Comparison of ENCODE assay signal across 8 cellular contexts in the genomic region with DNA sequence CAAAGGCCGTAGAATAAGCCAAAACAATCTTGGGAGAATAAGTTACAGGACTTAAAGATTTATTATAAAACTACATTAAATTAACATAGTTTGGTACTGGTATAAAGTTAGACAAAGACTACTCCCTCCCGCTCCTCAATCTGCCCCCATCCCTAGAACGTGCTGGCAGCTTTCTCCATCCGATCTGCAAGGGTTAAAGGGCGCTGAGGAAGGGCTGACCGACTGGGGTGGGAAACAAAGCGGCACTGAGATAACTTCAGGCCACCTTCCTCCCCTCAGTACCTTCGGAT. TPM values are rescaled to one million over a fixed set of nuclear protein-coding genes. Genes with fewer than 3 reads are reported as not detected.
DNase-seq lines count a peak whose midpoint lies in the region; ATAC-seq and TF ChIP-seq lines count a peak whose summit lies in the region.

No MANE protein-coding gene starts in this region.

- TF ChIP-seq CTCF in adrenal gland (IDR thresholded peaks at IDR 0.05) = no peak
- TF ChIP-seq CTCF in vagina (IDR thresholded peaks at IDR 0.05) = no peak

- 0 to 1% (median 0%) methylated on average over 5 to 8 of the region's 8 CpGs for whole genome bisulfite sequencing in adrenal gland, 4 donors

- DNase-seq in SIG-M5 treated with dmso at 0.1 percent for 504 hours (lab: John Stamatoyannopoulos, UW; ENCODE audit: unreplicated experiment) = peak; percentile 67
- DNase-seq in SIG-M5 (lab: John Stamatoyannopoulos, UW) = no peak
- DNase-seq in adrenal gland = no peak
- no peak for DNase-seq in vagina (ENCODE audit: extremely low spot score in 2 of 2)
- DNase-seq in stimulated activated naive CD4-positive, alpha-beta T cell (lab: John Stamatoyannopoulos, UW) = no peak
- DNase-seq in stimulated activated CD4-positive, alpha-beta T cell treated with anti-CD3 and anti-CD28 coated beads, Interleukin-12 subunit alpha, Interleukin-12 subunit beta, amount 100 ng/mL, for 4 hours = no peak

- ATAC-seq in HG03139 (IDR thresholded peaks at IDR 0.05; ENCODE audit: unreplicated experiment) = peak; percentile 11

- H3K4me3 ChIP-seq in adrenal gland = peak overlapping the region; percentile 47 to 90 (median 81)
- H3K4me3 ChIP-seq in vagina = peak overlapping the region; percentile 75 to 77

- H3K36me3 ChIP-seq in adrenal gland (replicated peaks in 1 of 2) (no peaks in the 10 kb centered on the region), vagina (peaks cover 0 to 5% of the 10 kb centered on the region in 2 donors)

- H3K27ac ChIP-seq in adrenal gland (peak overlapping the region; percentile 93 to 98 (median 97)), layer of hippocampus (ENCODE audit: low read depth, low read length) (peak overlapping the region; percentile 99), vagina (peak overlapping the region; percentile 90)

- intact Hi-C loops in adrenal gland (cut with DNase I) (no loop called here), vagina (cut with DNase I) (no loop called here)

- H3K27me3 ChIP-seq in adrenal gland (no peaks in the 10 kb centered on the region), layer of hippocampus (ENCODE audit: control insufficient read depth, insufficient read depth, low read length) (no peaks in the 10 kb centered on the region), vagina (no peaks in the 10 kb centered on the region)

- H3K4me1 ChIP-seq in adrenal gland (replicated peaks in 1 of 2) (peaks cover 22 to 33% of the 10 kb centered on the region in 2 donors), vagina (peaks cover 45% of the 10 kb centered on the region)

- TF ChIP-seq POLR2A in adrenal gland (IDR thresholded peaks at IDR 0.05) (no peak), vagina (IDR thresholded peaks at IDR 0.05) (no peak)

- H3K9me3 ChIP-seq in adrenal gland (replicated peaks in 1 of 3) = no peaks in the 10 kb centered on the region
- H3K9me3 ChIP-seq in vagina = no peaks in the 10 kb centered on the region

RNA-seq across cellular contexts. Expression of gene SUGT1, which starts 0.8 kb away (rescaled TPM):
- total RNA-seq in adrenal gland (10 to 100 TPM; 27.1 to 66.9 (median 43.1) TPM), vagina (24.1 TPM)
- 10 to 100 TPM; 34.5 to 95.2 (median 38.9) TPM for polyA plus RNA-seq in adrenal gland

RNA-seq across cellular contexts. Expression of gene HNRNPA1L2, which starts 9.6 kb away (rescaled TPM):
- total RNA-seq in adrenal gland = 1 to 10 TPM; 1.5 to 5.5 (median 3.7) TPM
- 10 to 100 TPM; 10.2 to 21.6 (median 18.3) TPM for polyA plus RNA-seq in adrenal gland
- total RNA-seq in vagina = 3.2 TPM
